Comparison of ENCODE assay signal across 1 cellular context in the genomic region with DNA sequence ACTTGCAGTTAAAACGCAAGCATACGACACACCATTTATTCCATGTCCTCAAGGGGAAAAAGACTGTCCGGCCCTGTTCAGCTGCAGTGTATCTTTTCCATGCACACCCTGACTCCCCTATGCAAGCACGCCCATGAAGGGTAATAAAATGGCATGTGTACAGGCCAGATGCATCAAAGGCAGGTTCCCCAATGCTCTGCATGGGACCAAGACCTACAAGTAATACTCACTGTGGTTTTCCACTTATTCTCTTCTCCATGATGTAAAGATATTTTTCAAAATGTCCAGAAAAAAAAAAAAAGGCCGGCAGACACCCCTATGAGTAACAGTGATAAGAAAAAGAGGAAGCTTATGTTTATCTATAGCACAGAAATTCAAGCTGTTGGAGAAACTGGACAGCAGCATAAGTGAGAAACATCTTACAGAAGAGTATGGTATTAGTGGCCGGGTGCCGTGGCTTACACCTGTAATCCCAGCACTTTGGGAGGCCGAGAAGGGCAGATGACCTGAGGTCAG.
TF ChIP-seq lines count a peak whose summit lies in the region.

No MANE protein-coding gene starts in this region.

TF ChIP-seq in K562, 482 proteins besides CTCF, POLR2A, EP300 and RAD21 (continued from another document and continues in another):
- TF ChIP-seq, protein P1, sequence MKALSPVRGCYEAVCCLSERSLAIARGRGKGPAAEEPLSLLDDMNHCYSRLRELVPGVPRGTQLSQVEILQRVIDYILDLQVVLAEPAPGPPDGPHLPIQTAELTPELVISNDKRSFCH (CRISPR knock-in tag; IDR thresholded peaks at IDR 0.05) = no peak
- TF ChIP-seq, protein P1 (tag; IDR thresholded peaks at IDR 0.05) = no peak
- TF ChIP-seq ELK1 (CRISPR knock-in tag; IDR thresholded peaks at IDR 0.05) = no peak
- no peak for TF ChIP-seq FOXO4 (CRISPR knock-in tag; IDR thresholded peaks at IDR 0.05)
- no peak for TF ChIP-seq THRAP3 (IDR thresholded peaks at IDR 0.05; ENCODE audit: borderline replicate concordance)
- TF ChIP-seq, protein P2, sequence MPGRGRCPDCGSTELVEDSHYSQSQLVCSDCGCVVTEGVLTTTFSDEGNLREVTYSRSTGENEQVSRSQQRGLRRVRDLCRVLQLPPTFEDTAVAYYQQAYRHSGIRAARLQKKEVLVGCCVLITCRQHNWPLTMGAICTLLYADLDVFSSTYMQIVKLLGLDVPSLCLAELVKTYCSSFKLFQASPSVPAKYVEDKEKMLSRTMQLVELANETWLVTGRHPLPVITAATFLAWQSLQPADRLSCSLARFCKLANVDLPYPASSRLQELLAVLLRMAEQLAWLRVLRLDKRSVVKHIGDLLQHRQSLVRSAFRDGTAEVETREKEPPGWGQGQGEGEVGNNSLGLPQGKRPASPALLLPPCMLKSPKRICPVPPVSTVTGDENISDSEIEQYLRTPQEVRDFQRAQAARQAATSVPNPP (IDR thresholded peaks at IDR 0.05; ENCODE audit: borderline replicate concordance, insufficient read depth, insufficient read length) = no peak
- no peak for TF ChIP-seq ZNF764 (CRISPR knock-in tag; IDR thresholded peaks at IDR 0.05; ENCODE audit: low read depth)
- peak; percentile 79; the same call in 1 of the 2 replicates for TF ChIP-seq JUND (IDR thresholded peaks at IDR 0.05; ENCODE audit: borderline replicate concordance, low read depth, low read length)
- peak; percentile 69; the same call in 1 of the 3 replicates for TF ChIP-seq JUND (tag; IDR thresholded peaks at IDR 0.05; ENCODE audit: borderline replicate concordance, low read depth, low read length)
- TF ChIP-seq, protein P3, sequence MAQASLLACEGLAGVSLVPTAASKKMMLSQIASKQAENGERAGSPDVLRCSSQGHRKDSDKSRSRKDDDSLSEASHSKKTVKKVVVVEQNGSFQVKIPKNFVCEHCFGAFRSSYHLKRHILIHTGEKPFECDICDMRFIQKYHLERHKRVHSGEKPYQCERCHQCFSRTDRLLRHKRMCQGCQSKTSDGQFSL (CRISPR knock-in tag; IDR thresholded peaks at IDR 0.05) = no peak
- TF ChIP-seq, protein P3 (tag; IDR thresholded peaks at IDR 0.05) = no peak
- TF ChIP-seq HMGN3 (IDR thresholded peaks at IDR 0.05; ENCODE audit: borderline replicate concordance, extremely low read depth, insufficient read length, low read depth, low read length) = no peak
- TF ChIP-seq NCOA1 (IDR thresholded peaks at IDR 0.05; ENCODE audit: low read depth) = no peak; the same call in 1 of the 2 replicates
- TF ChIP-seq EWSR1 (IDR thresholded peaks at IDR 0.05; ENCODE audit: borderline replicate concordance, low read depth, partially characterized antibody) = no peak
- peak; percentile 11; the same call in 1 of the 2 replicates for TF ChIP-seq NFRKB (IDR thresholded peaks at IDR 0.05; ENCODE audit: low read depth)
- no peak for TF ChIP-seq MIER1 (IDR thresholded peaks at IDR 0.05; ENCODE audit: low read depth)
- no peak for TF ChIP-seq CBX8 (IDR thresholded peaks at IDR 0.05; ENCODE audit: borderline replicate concordance, extremely low read depth, low read depth, low read length, poor library complexity, severe bottlenecking)
- TF ChIP-seq FOXK1 (CRISPR knock-in tag; IDR thresholded peaks at IDR 0.05; ENCODE audit: borderline replicate concordance) = no peak
- TF ChIP-seq TSC22D4 (tag; IDR thresholded peaks at IDR 0.05) = no peak
- no peak for TF ChIP-seq RUNX1 (IDR thresholded peaks at IDR 0.05; ENCODE audit: low read depth)
- TF ChIP-seq SETDB1 (IDR thresholded peaks at IDR 0.05; ENCODE audit: low read length) = no peak
- peak; percentile 83 for TF ChIP-seq GATA2 (CRISPR knock-in tag; IDR thresholded peaks at IDR 0.05)
- peak; percentile 36; the same call in 1 of the 2 replicates for TF ChIP-seq ATF3 (IDR thresholded peaks at IDR 0.05)
- TF ChIP-seq ATF3 (CRISPR knock-in tag; conservative IDR thresholded peaks at IDR 0.05) = no peak
- TF ChIP-seq NCOA4 (IDR thresholded peaks at IDR 0.05; ENCODE audit: partially characterized antibody) = no peak
- no peak for TF ChIP-seq ZNF23 (CRISPR knock-in tag; IDR thresholded peaks at IDR 0.05)
- peak; percentile 98 for TF ChIP-seq SMARCA4 (IDR thresholded peaks at IDR 0.05)
- TF ChIP-seq ZBED1 (IDR thresholded peaks at IDR 0.05) = no peak
- TF ChIP-seq CBFA2T2 (conservative IDR thresholded peaks at IDR 0.05) = peak; percentile 92
- TF ChIP-seq NFIX (CRISPR knock-in tag; IDR thresholded peaks at IDR 0.05; ENCODE audit: low read depth) = no peak
- TF ChIP-seq ZNF134 (CRISPR knock-in tag; conservative IDR thresholded peaks at IDR 0.05) = no peak; the same call in 1 of the 2 replicates
- no peak for TF ChIP-seq ZNF165 (CRISPR knock-in tag; IDR thresholded peaks at IDR 0.05; ENCODE audit: borderline replicate concordance)
- peak; percentile 79 for TF ChIP-seq NCOR1 (IDR thresholded peaks at IDR 0.05)
- TF ChIP-seq PHB2 (IDR thresholded peaks at IDR 0.05; ENCODE audit: low read depth) = peak; percentile 13; the same call in 1 of the 2 replicates
- 0 out of 2 replicates have a peak, but pooled peaks have one; percentile 32 for TF ChIP-seq MEF2A (IDR thresholded peaks at IDR 0.05; ENCODE audit: control insufficient read depth, low read depth, low read length)
- no peak for TF ChIP-seq NR1H2 (CRISPR knock-in tag; IDR thresholded peaks at IDR 0.05)
- no peak for TF ChIP-seq LARP7 (IDR thresholded peaks at IDR 0.05)
- TF ChIP-seq ZNF444 (CRISPR knock-in tag; IDR thresholded peaks at IDR 0.05) = no peak
- 0 out of 2 replicates have a peak, but pooled peaks have one; percentile 28 for TF ChIP-seq XRCC5 (IDR thresholded peaks at IDR 0.05; ENCODE audit: low read depth, low read length)
- no peak for TF ChIP-seq NRF1 (conservative IDR thresholded peaks at IDR 0.05 in 1 of 2, IDR thresholded peaks at IDR 0.05 in 1 of 2)
- no peak for TF ChIP-seq DNMT1 (IDR thresholded peaks at IDR 0.05)
- TF ChIP-seq TEAD1 (CRISPR knock-in tag; IDR thresholded peaks at IDR 0.05) = no peak
- no peak for TF ChIP-seq MTF1 (CRISPR knock-in tag; IDR thresholded peaks at IDR 0.05; ENCODE audit: borderline replicate concordance)
- TF ChIP-seq RBBP5 (IDR thresholded peaks at IDR 0.05; ENCODE audit: borderline replicate concordance, insufficient read depth, low read length, poor library complexity, severe bottlenecking) = no peak
- TF ChIP-seq RBM14 (IDR thresholded peaks at IDR 0.05; ENCODE audit: borderline replicate concordance, insufficient read depth, low read depth, low read length) = no peak
- TF ChIP-seq, protein P4, sequence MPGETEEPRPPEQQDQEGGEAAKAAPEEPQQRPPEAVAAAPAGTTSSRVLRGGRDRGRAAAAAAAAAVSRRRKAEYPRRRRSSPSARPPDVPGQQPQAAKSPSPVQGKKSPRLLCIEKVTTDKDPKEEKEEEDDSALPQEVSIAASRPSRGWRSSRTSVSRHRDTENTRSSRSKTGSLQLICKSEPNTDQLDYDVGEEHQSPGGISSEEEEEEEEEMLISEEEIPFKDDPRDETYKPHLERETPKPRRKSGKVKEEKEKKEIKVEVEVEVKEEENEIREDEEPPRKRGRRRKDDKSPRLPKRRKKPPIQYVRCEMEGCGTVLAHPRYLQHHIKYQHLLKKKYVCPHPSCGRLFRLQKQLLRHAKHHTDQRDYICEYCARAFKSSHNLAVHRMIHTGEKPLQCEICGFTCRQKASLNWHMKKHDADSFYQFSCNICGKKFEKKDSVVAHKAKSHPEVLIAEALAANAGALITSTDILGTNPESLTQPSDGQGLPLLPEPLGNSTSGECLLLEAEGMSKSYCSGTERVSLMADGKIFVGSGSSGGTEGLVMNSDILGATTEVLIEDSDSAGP (CRISPR knock-in tag; IDR thresholded peaks at IDR 0.05) = no peak
- TF ChIP-seq EGR1 (conservative IDR thresholded peaks at IDR 0.05) = no peak
- TF ChIP-seq DPF2 (IDR thresholded peaks at IDR 0.05) = peak; percentile 97
- TF ChIP-seq E2F8 (IDR thresholded peaks at IDR 0.05; ENCODE audit: low read depth, partially characterized antibody) = no peak
- TF ChIP-seq SMARCE1 (IDR thresholded peaks at IDR 0.05) = peak; percentile 98
- 0 out of 2 replicates have a peak, but pooled peaks have one; percentile 40 for TF ChIP-seq MTA3 (IDR thresholded peaks at IDR 0.05; ENCODE audit: borderline replicate concordance)
- TF ChIP-seq SAP30 (IDR thresholded peaks at IDR 0.05; ENCODE audit: borderline replicate concordance, insufficient read depth, low read depth, low read length, poor library complexity, severe bottlenecking) = no peak
- no peak for TF ChIP-seq KAT7 (CRISPR knock-in tag; IDR thresholded peaks at IDR 0.05; ENCODE audit: borderline replicate concordance)
- no peak for TF ChIP-seq DEAF1 (CRISPR knock-in tag; IDR thresholded peaks at IDR 0.05)
- TF ChIP-seq NEUROD1 (IDR thresholded peaks at IDR 0.05; ENCODE audit: borderline replicate concordance, low read depth, low read length, partially characterized antibody) = no peak
- peak; percentile 49; the same call in 1 of the 2 replicates for TF ChIP-seq ZNF449 (CRISPR knock-in tag; IDR thresholded peaks at IDR 0.05)
- TF ChIP-seq MEIS2 (IDR thresholded peaks at IDR 0.05; ENCODE audit: partially characterized antibody) = peak; percentile 78
- no peak for TF ChIP-seq TEAD2 (tag; IDR thresholded peaks at IDR 0.05)
